Comparison of ENCODE assay signal across 7 cellular contexts in genomic region chr17:40303009-40303657, GRCh38. TPM values are rescaled to one million over a fixed set of nuclear protein-coding genes. Genes with fewer than 3 reads are reported as not detected.
DNase-seq lines count a peak whose midpoint lies in the region; ATAC-seq, FAIRE-seq and TF ChIP-seq lines count a peak whose summit lies in the region.

No MANE protein-coding gene starts in this region.

- no TSS peak for BruUV-seq in HepG2 (replicated peaks; lab: Mats Ljungman, UMichigan)

- peak overlapping the region; percentile 46; the same call in 1 of the 2 replicates for H3K4me2 ChIP-seq in KMS-11
- H3K4me2 ChIP-seq in HepG2 (ENCODE audit: low read depth, low read length), result no peak overlapping the region

- WGBS in HepG2 (ENCODE audit: low lambda C conversion rate), result 94% methylated on average over 4 of the region's 4 CpGs
- WGBS in tibial nerve, 2 donors, result 32 to 34% methylated on average over 4 of the region's 4 CpGs

- H3K27ac ChIP-seq in KMS-11 (peak overlapping the region; percentile 27; the same call in 1 of the 2 replicates), HepG2 (ENCODE audit: extremely low read length, insufficient read depth, low read length) (no peak overlapping the region), tibial nerve (peak overlapping the region in 2 of 4 donors; percentile 46 to 66)

- H3K9ac ChIP-seq in KMS-11 (no peak overlapping the region), HepG2 (ENCODE audit: insufficient read depth, low read depth, low read length) (no peak overlapping the region)

- H3K27me3 ChIP-seq in KMS-11 (ENCODE audit: insufficient read depth, low read depth) (no peaks in the 10 kb centered on the region), HepG2 (ENCODE audit: control insufficient read depth in 1 of 2, insufficient read depth in 2 of 2, low read length in 2 of 2) (no peaks in the 10 kb centered on the region), tibial nerve (no peaks in the 10 kb centered on the region)

- H3K4me1 ChIP-seq in KMS-11 (ENCODE audit: low read depth, poor library complexity, severe bottlenecking) (peaks cover 67% of the 10 kb centered on the region), HepG2 (ENCODE audit: insufficient read depth, low read length) (peaks cover 21% of the 10 kb centered on the region), tibial nerve (peaks cover 0 to 61% (median 33%) of the 10 kb centered on the region in 4 donors)

- CTCF ChIA-PET in HepG2 (lab: Yijun Ruan, JAX; ENCODE audit: low intra/inter-chr PET ratio, low total read pairs), result interaction anchor here (0.9 to 8.6 kb wide), 9 partner anchors 13 to 289 kb away, joined by 3 to 157 read pairs (median 4); no protein-coding TSS in a partner anchor

- no peak overlapping the region for H2AFZ ChIP-seq in KMS-11 (ENCODE audit: low read depth)
- H2AFZ ChIP-seq in HepG2 (ENCODE audit: low read length), result no peak overlapping the region

- TF ChIP-seq POLR2A in HepG2 (IDR thresholded peaks at IDR 0.05; ENCODE audit: insufficient read depth in 1 of 2, low read depth in 2 of 2, low read length in 2 of 2), result no peak; a peak in 1 of 4 replicates
- TF ChIP-seq POLR2A in tibial nerve (IDR thresholded peaks at IDR 0.05), result no peak

- POLR2A ChIA-PET in HepG2 (lab: Yijun Ruan, JAX), result interaction anchor here (0.8 to 1.4 kb wide), 4 partner anchors 38 to 53 kb away, joined by 3 to 6 read pairs (median 4); no protein-coding TSS in a partner anchor

- no peak overlapping the region for H3K4me3 ChIP-seq in KMS-11 (IDR thresholded peaks at IDR 0.05; ENCODE audit: insufficient read depth, low read depth, low read length)
- H3K4me3 ChIP-seq in HepG2 (replicated peaks in 1 of 3; ENCODE audit: insufficient read depth in 1 of 3, low read depth in 2 of 3, low read length in 3 of 3), result no peak overlapping the region
- no peak overlapping the region for H3K4me3 ChIP-seq in tibial nerve

- TF ChIP-seq CTCF in KMS-11 (conservative IDR thresholded peaks at IDR 0.05; ENCODE audit: low read depth, low read length) (peak; percentile 86), HepG2 (CRISPR knock-in tag; IDR thresholded peaks at IDR 0.05) (peak; percentile 87), tibial nerve (IDR thresholded peaks at IDR 0.05) (peak; percentile 66 to 90 (median 79))

- H3K36me3 ChIP-seq in KMS-11 (ENCODE audit: insufficient read depth) (peaks cover 13% of the 10 kb centered on the region; the same call in 1 of the 2 replicates), HepG2 (replicated peaks in 1 of 2; ENCODE audit: control insufficient read depth in 1 of 2, insufficient read depth in 2 of 2, low read length in 2 of 2) (peaks cover 8 to 46% of the 10 kb centered on the region in 2 experiments), tibial nerve (no peaks in the 10 kb centered on the region)

- peak; percentile 12; the same call in 1 of the 3 replicates for ATAC-seq in HepG2
- ATAC-seq in HG03457 (IDR thresholded peaks at IDR 0.05; ENCODE audit: unreplicated experiment), result no peak

- in situ Hi-C loops in HepG2 (cut with HindIII; ENCODE audit: extremely low pct_ligation_motif_present, low pct_unique_long_range_greater_than_20kb), result no loop called here

- peaks cover 7% of the 10 kb centered on the region; the same call in 1 of the 2 replicates for H3K79me2 ChIP-seq in KMS-11 (ENCODE audit: insufficient read depth, low read depth)
- H3K79me2 ChIP-seq in HepG2 (ENCODE audit: insufficient read depth, low read length), result no peaks in the 10 kb centered on the region

- H3K9me3 ChIP-seq in HepG2 (ENCODE audit: low read length) (no peaks in the 10 kb centered on the region), tibial nerve (no peaks in the 10 kb centered on the region)

- peak; percentile 59 for DNase-seq in Daoy (ENCODE audit: low read depth)
- peak; percentile 58 for DNase-seq in RKO (ENCODE audit: low spot score)
- peak; percentile 75 for DNase-seq in cerebellum (ENCODE audit: low spot score)
- peak; percentile 64 for DNase-seq in HepG2 (ENCODE audit: low spot score)
- DNase-seq in tibial nerve (ENCODE audit: low spot score in 2 of 2), result peak in 1 of 2 donors; percentile 93

- peak; percentile 66 for FAIRE-seq in HepG2 (lab: Jason Lieb, UNC)

- TF ChIP-seq EP300 in HepG2 (IDR thresholded peaks at IDR 0.05; ENCODE audit: low read depth in 2 of 2, low read length in 2 of 2), result no peak
- no peak for TF ChIP-seq EP300 in HepG2 (CRISPR knock-in tag; IDR thresholded peaks at IDR 0.05; ENCODE audit: borderline replicate concordance)
- peak in 1 of 2 donors; percentile 36 for TF ChIP-seq EP300 in tibial nerve (IDR thresholded peaks at IDR 0.05)

- intact Hi-C loops in HepG2 (cut with micrococcal nuclease; ENCODE audit: unreplicated experiment), result loop anchor here (1.0 to 5.0 kb wide), 3 partner anchors 14 to 114 kb away; partner anchors contain the start of gene TOP2A

- peak; percentile 83 for TF ChIP-seq RAD21 in HepG2 (CRISPR knock-in tag; IDR thresholded peaks at IDR 0.05)

- no peaks in the 10 kb centered on the region for H4K20me1 ChIP-seq in KMS-11 (ENCODE audit: insufficient read depth)
- H4K20me1 ChIP-seq in HepG2 (ENCODE audit: insufficient read depth, low read length), result no peaks in the 10 kb centered on the region

TF ChIP-seq in HepG2, 621 proteins besides CTCF, POLR2A, EP300 and RAD21 (continues in another document):
- peak; percentile 41; the same call in 1 of the 2 replicates for TF ChIP-seq RXRB (CRISPR knock-in tag; IDR thresholded peaks at IDR 0.05; ENCODE audit: borderline replicate concordance)
- no peak for TF ChIP-seq SMAD9 (CRISPR knock-in tag; IDR thresholded peaks at IDR 0.05)
- TF ChIP-seq ERF (CRISPR knock-in tag; IDR thresholded peaks at IDR 0.05), result peak; percentile 51
- peak in 1 of 2 experiments; percentile 22; a peak in 1 of 4 replicates for TF ChIP-seq ATF4 (CRISPR knock-in tag; IDR thresholded peaks at IDR 0.05)
- TF ChIP-seq ZNF777 (CRISPR knock-in tag; IDR thresholded peaks at IDR 0.05), result 0 out of 2 replicates have a peak, but pooled peaks have one; percentile 33

RNA-seq across cellular contexts. Expression of gene RARA, which starts 5.8 kb away (rescaled TPM):
- 15.6 and 19.9 TPM in 2 replicates for total RNA-seq in Daoy (2014; rRNA removed; shearing (Covaris generic))
- total RNA-seq in cerebellum, result 4.9 TPM
- 8.6 and 8.9 TPM in 2 replicates for total RNA-seq in HepG2 (2016; rRNA removed; fragmentation: Illumina TruSeq; extraction: Trizol)
- total RNA-seq in HepG2 (2016; cell fraction: cytosol; rRNA removed; fragmentation: Illumina TruSeq; extraction: Trizol; ENCODE audit: low read depth), result 3.2 and 3.7 TPM in 2 replicates
- total RNA-seq in HepG2 (2016; cell fraction: insoluble cytoplasmic fraction; rRNA removed; fragmentation: Illumina TruSeq; extraction: Trizol), result 6.7 and 9.5 TPM in 2 replicates
- 8.2 and 11.1 TPM in 2 replicates for total RNA-seq in HepG2 (2016; cell fraction: membrane; rRNA removed; fragmentation: Illumina TruSeq; extraction: Trizol)
- 6.0 and 7.0 TPM in 2 replicates for total RNA-seq in HepG2 (2016; cell fraction: nucleus; rRNA removed; fragmentation: Illumina TruSeq; extraction: Trizol)
- 6.0 and 6.4 TPM in 2 replicates for polyA plus RNA-seq in HepG2 (2011; rRNA removed)
- 2.2 and 3.8 TPM in 2 replicates for polyA plus RNA-seq in HepG2 (2011; cell fraction: cytosol; rRNA removed)
- 13.2 and 13.3 TPM in 2 replicates for polyA plus RNA-seq in HepG2 (2011; cell fraction: nucleus; rRNA removed)
- 15.4 and 16.1 TPM in 2 replicates for polyA plus RNA-seq in HepG2 (2012)
- polyA plus RNA-seq in HepG2 (2016; cell fraction: cytosol; fragmentation: Illumina TruSeq; extraction: Trizol; ENCODE audit: low read depth), result 3.8 and 5.4 TPM in 2 replicates
- polyA plus RNA-seq in HepG2 (2016; cell fraction: insoluble cytoplasmic fraction; fragmentation: Illumina TruSeq; extraction: Trizol; ENCODE audit: low read depth), result 12.7 and 17.8 TPM in 2 replicates
- 9.6 and 13.8 TPM in 2 replicates for polyA plus RNA-seq in HepG2 (2016; cell fraction: membrane; fragmentation: Illumina TruSeq; extraction: Trizol; ENCODE audit: low read depth)
- polyA plus RNA-seq in HepG2 (2016; cell fraction: nucleus; fragmentation: Illumina TruSeq; extraction: Trizol; ENCODE audit: insufficient read depth, low read depth), result 19.0 and 19.4 TPM in 2 replicates
- polyA minus RNA-seq in HepG2 (2011; rRNA and poly(A)+ RNA removed; ENCODE audit: low replicate concordance), result 6.4 and 11.7 TPM in 2 replicates
- polyA minus RNA-seq in HepG2 (2011; cell fraction: cytosol; rRNA and poly(A)+ RNA removed), result 6.7 and 8.2 TPM in 2 replicates
- 5.2 and 6.7 TPM in 2 replicates for polyA minus RNA-seq in HepG2 (2011; cell fraction: nucleus; rRNA and poly(A)+ RNA removed)
- total RNA-seq in tibial nerve, result 10 to 100 TPM; 28.9 to 58.2 (median 46.4) TPM

RNA-seq across cellular contexts. Expression of gene CDC6, which starts 15.5 kb away (rescaled TPM):
- 124 and 145 TPM in 2 replicates for total RNA-seq in Daoy (2014; rRNA removed; shearing (Covaris generic))
- 8.5 TPM for total RNA-seq in cerebellum
- 114 and 154 TPM in 2 replicates for total RNA-seq in HepG2 (2016; rRNA removed; fragmentation: Illumina TruSeq; extraction: Trizol)
- 24.3 and 27.3 TPM in 2 replicates for total RNA-seq in HepG2 (2016; cell fraction: cytosol; rRNA removed; fragmentation: Illumina TruSeq; extraction: Trizol; ENCODE audit: low read depth)
- 117 and 162 TPM in 2 replicates for total RNA-seq in HepG2 (2016; cell fraction: insoluble cytoplasmic fraction; rRNA removed; fragmentation: Illumina TruSeq; extraction: Trizol)
- total RNA-seq in HepG2 (2016; cell fraction: membrane; rRNA removed; fragmentation: Illumina TruSeq; extraction: Trizol), result 42.3 and 51.8 TPM in 2 replicates
- 89.2 and 89.6 TPM in 2 replicates for total RNA-seq in HepG2 (2016; cell fraction: nucleus; rRNA removed; fragmentation: Illumina TruSeq; extraction: Trizol)
- 10.7 and 17.4 TPM in 2 replicates for polyA plus RNA-seq in HepG2 (2011; rRNA removed)
- polyA plus RNA-seq in HepG2 (2011; cell fraction: cytosol; rRNA removed), result 6.9 and 8.8 TPM in 2 replicates
- 9.6 and 11.4 TPM in 2 replicates for polyA plus RNA-seq in HepG2 (2011; cell fraction: nucleus; rRNA removed)
- polyA plus RNA-seq in HepG2 (2012), result 8.4 and 23.9 TPM in 2 replicates
- 12.0 and 14.2 TPM in 2 replicates for polyA plus RNA-seq in HepG2 (2016; cell fraction: cytosol; fragmentation: Illumina TruSeq; extraction: Trizol; ENCODE audit: low read depth)
- 133 and 135 TPM in 2 replicates for polyA plus RNA-seq in HepG2 (2016; cell fraction: insoluble cytoplasmic fraction; fragmentation: Illumina TruSeq; extraction: Trizol; ENCODE audit: low read depth)
- 15.3 and 18.9 TPM in 2 replicates for polyA plus RNA-seq in HepG2 (2016; cell fraction: membrane; fragmentation: Illumina TruSeq; extraction: Trizol; ENCODE audit: low read depth)
- 98.6 and 99.5 TPM in 2 replicates for polyA plus RNA-seq in HepG2 (2016; cell fraction: nucleus; fragmentation: Illumina TruSeq; extraction: Trizol; ENCODE audit: insufficient read depth, low read depth)
- 8.7 and 50.8 TPM in 2 replicates for polyA minus RNA-seq in HepG2 (2011; rRNA and poly(A)+ RNA removed; ENCODE audit: low replicate concordance)
- 9.4 and 10.7 TPM in 2 replicates for polyA minus RNA-seq in HepG2 (2011; cell fraction: cytosol; rRNA and poly(A)+ RNA removed)
- polyA minus RNA-seq in HepG2 (2011; cell fraction: nucleus; rRNA and poly(A)+ RNA removed), result 31.5 and 47.0 TPM in 2 replicates
- total RNA-seq in tibial nerve, result 1 to 10 TPM in 1 of 4 donors, under 1 TPM in 3; 0.20 to 1.8 (median 0.43) TPM
